Comparison of ENCODE assay signal across 8 cellular contexts in genomic region chr15:80017037-80017619, GRCh38. TPM values are rescaled to one million over a fixed set of nuclear protein-coding genes. Genes with fewer than 3 reads are reported as not detected.
DNase-seq lines count a peak whose midpoint lies in the region; ATAC-seq and TF ChIP-seq lines count a peak whose summit lies in the region.
"Not testable (repeated sequence)": the region's sequence is repeated elsewhere in the genome, so short reads cannot be mapped to it uniquely, and the experiment has no call there.
"Had no signal": no experiment of that assay in that cellular context is flagged by ENCODE, and none has a peak within 500 bp of the region (broad histone marks: within the 10 kb centered on the region; RNA-seq: fewer than 3 reads in every experiment).

No MANE protein-coding gene starts in this region.

- not testable (repeated sequence) for H3K79me2 ChIP-seq in OCI-LY1 (ENCODE audit: insufficient read depth, low read length)

- H3K36me3 Mint-ChIP-seq in immature natural killer cell; natural killer cell treated with Interleukin-12 subunit alpha and Interleukin-12 subunit beta and Interleukin-15 and Interleukin-18, amount 100 ng/mL, for 72 hours: not testable (repeated sequence)
- peaks cover 12% of the 10 kb centered on the region for H3K36me3 Mint-ChIP-seq in stimulated activated memory B cell treated with anti-CD40 and anti-IgM and Interleukin-4, amounts not matched to agents 10 μg/mL and 1 μg/mL and 100 μg/mL, for 72 hours

- not testable (repeated sequence) for ATAC-seq in GM18505 (IDR thresholded peaks at IDR 0.05; ENCODE audit: unreplicated experiment); natural killer cell treated with Interleukin-12 subunit alpha and Interleukin-12 subunit beta and Interleukin-15 and Interleukin-18, amount 100 ng/mL, for 72 hours; stimulated activated memory B cell treated with anti-CD40 and anti-IgM and Interleukin-4, amounts not matched to agents 10 μg/mL and 1 μg/mL and 100 μg/mL, for 72 hours

- peak overlapping the region in 5 of 6 donors; percentile 41 to 93 (median 87) for H3K27ac Mint-ChIP-seq in immature natural killer cell
- not testable (repeated sequence) for H3K27ac Mint-ChIP-seq in natural killer cell treated with Interleukin-12 subunit alpha and Interleukin-12 subunit beta and Interleukin-15 and Interleukin-18, amount 100 ng/mL, for 72 hours
- peak overlapping the region; percentile 96 for H3K27ac Mint-ChIP-seq in stimulated activated memory B cell treated with anti-CD40 and anti-IgM and Interleukin-4, amounts not matched to agents 10 μg/mL and 1 μg/mL and 100 μg/mL, for 72 hours

- peak overlapping the region; percentile 67 for H3K4me2 ChIP-seq in OCI-LY1 (ENCODE audit: low read length)

- not testable (repeated sequence) for H3K27me3 Mint-ChIP-seq in immature natural killer cell (ENCODE audit: low read depth in 3 of 3); natural killer cell treated with Interleukin-12 subunit alpha and Interleukin-12 subunit beta and Interleukin-15 and Interleukin-18, amount 100 ng/mL, for 72 hours; stimulated activated memory B cell treated with anti-CD40 and anti-IgM and Interleukin-4, amounts not matched to agents 10 μg/mL and 1 μg/mL and 100 μg/mL, for 72 hours

- not testable (repeated sequence) for TF ChIP-seq CTCF in OCI-LY1 (IDR thresholded peaks at IDR 0.05; ENCODE audit: low read length)

- peak overlapping the region; percentile 51; the same call in 1 of the 2 replicates for H3K9ac ChIP-seq in OCI-LY1 (ENCODE audit: low read length)

- H3K27me3 ChIP-seq in OCI-LY1 (ENCODE audit: insufficient read depth, low read length), result not testable (repeated sequence)

- H3K4me3 Mint-ChIP-seq in immature natural killer cell, result peak overlapping the region; percentile 27 to 90 (median 84)
- H3K4me3 Mint-ChIP-seq in natural killer cell treated with Interleukin-12 subunit alpha and Interleukin-12 subunit beta and Interleukin-15 and Interleukin-18, amount 100 ng/mL, for 72 hours, result peak overlapping the region; percentile 41
- H3K4me3 Mint-ChIP-seq in stimulated activated memory B cell treated with anti-CD40 and anti-IgM and Interleukin-4, amounts not matched to agents 10 μg/mL and 1 μg/mL and 100 μg/mL, for 72 hours, result peak overlapping the region; percentile 82

- H3K9me3 Mint-ChIP-seq in immature natural killer cell; natural killer cell treated with Interleukin-12 subunit alpha and Interleukin-12 subunit beta and Interleukin-15 and Interleukin-18, amount 100 ng/mL, for 72 hours; stimulated activated memory B cell treated with anti-CD40 and anti-IgM and Interleukin-4, amounts not matched to agents 10 μg/mL and 1 μg/mL and 100 μg/mL, for 72 hours: not testable (repeated sequence)

- peaks cover 16 to 17% of the 10 kb centered on the region in 2 donors for H3K4me1 Mint-ChIP-seq in immature natural killer cell
- not testable (repeated sequence) for H3K4me1 Mint-ChIP-seq in natural killer cell treated with Interleukin-12 subunit alpha and Interleukin-12 subunit beta and Interleukin-15 and Interleukin-18, amount 100 ng/mL, for 72 hours (ENCODE audit: low read depth in 2 of 2)
- H3K4me1 Mint-ChIP-seq in stimulated activated memory B cell treated with anti-CD40 and anti-IgM and Interleukin-4, amounts not matched to agents 10 μg/mL and 1 μg/mL and 100 μg/mL, for 72 hours, result peaks cover 65% of the 10 kb centered on the region

- peak overlapping the region; percentile 92 for H3K27ac ChIP-seq in OCI-LY1 (ENCODE audit: low read depth, low read length, poor library complexity, severe bottlenecking)

- H3K4me3 ChIP-seq in GM08714 (ENCODE audit: low read length) (peak overlapping the region; percentile 45; the same call in 1 of the 2 replicates), OCI-LY1 (ENCODE audit: low read depth, low read length, poor library complexity, severe bottlenecking) (peak overlapping the region; percentile 62)

- H3K36me3 ChIP-seq in OCI-LY1 (ENCODE audit: insufficient read depth, low read length), result not testable (repeated sequence)

- peaks cover 35% of the 10 kb centered on the region for H3K4me1 ChIP-seq in OCI-LY1 (ENCODE audit: insufficient read depth, low read length, severe bottlenecking)

- H2AFZ ChIP-seq in OCI-LY1 (ENCODE audit: low read length), result not testable (repeated sequence)

- not testable (repeated sequence) for H3K9me2 ChIP-seq in OCI-LY1 (ENCODE audit: low read depth, low read length)

- H4K20me1 ChIP-seq in OCI-LY1 (ENCODE audit: insufficient read depth, low read length), result not testable (repeated sequence)

- not testable (repeated sequence) for H3K9me3 ChIP-seq in OCI-LY1 (ENCODE audit: low read length)

- H3F3A ChIP-seq in OCI-LY1 (ENCODE audit: insufficient read depth, low read length), result not testable (repeated sequence)

- DNase-seq in activated CD8-positive, alpha-beta memory T cell treated with anti-CD3 and anti-CD28 coated beads, Interleukin-2, amount 50 U/mL, for 48 hours, result peak; percentile 20
- DNase-seq in immature natural killer cell; natural killer cell treated with Interleukin-12 subunit alpha and Interleukin-12 subunit beta and Interleukin-15 and Interleukin-18, amount 100 ng/mL, for 72 hours (ENCODE audit: low spot score): not testable (repeated sequence)

- TF ChIP-seq POLR2A in GM18505 (IDR thresholded peaks at IDR 0.05; ENCODE audit: borderline replicate concordance, extremely low read depth, insufficient read depth, insufficient read length), result peak; percentile 50

RNA-seq across cellular contexts. Expression of gene ZFAND6, which starts 42.3 kb away (rescaled TPM):
- polyA plus RNA-seq in immature natural killer cell, result 100 to 1,000 TPM; 136 to 143 (median 136) TPM
- total RNA-seq in natural killer cell treated with Interleukin-12 subunit alpha and Interleukin-12 subunit beta and Interleukin-15 and Interleukin-18, amount 100 ng/mL, for 72 hours, result 10 to 100 TPM; 39.3 to 46.6 TPM

RNA-seq across cellular contexts. Expression of gene BCL2A1, which starts 46.1 kb away (rescaled TPM):
- polyA plus RNA-seq in immature natural killer cell, result 10 to 100 TPM; 11.2 to 16.1 (median 12.2) TPM
- 10 to 100 TPM; 17.3 to 40.0 TPM for total RNA-seq in natural killer cell treated with Interleukin-12 subunit alpha and Interleukin-12 subunit beta and Interleukin-15 and Interleukin-18, amount 100 ng/mL, for 72 hours
- total RNA-seq: Caco-2 had no signal
